Comparison of ENCODE assay signal across 8 cellular contexts in genomic region chr12:52147367-52147972, GRCh38. TPM values are rescaled to one million over a fixed set of nuclear protein-coding genes. Genes with fewer than 3 reads are reported as not detected.
DNase-seq lines count a peak whose midpoint lies in the region; ATAC-seq and TF ChIP-seq lines count a peak whose summit lies in the region.

No MANE protein-coding gene starts in this region.

- DNase-seq in ELF-1 (ENCODE audit: low read depth, low spot score) (peak; percentile 81), foreskin melanocyte (peak; percentile 81), sciatic nerve (ENCODE audit: low spot score) (peak; percentile 87), pons (ENCODE audit: low spot score) (no peak), NAMALWA (ENCODE audit: low spot score) (no peak)

- intact Hi-C loops in sciatic nerve (cut with DNase I) = no loop called here

- ATAC-seq in SK-N-SH treated with all-trans-retinoic acid at 6 μM for 48 hours = peak; percentile 87
- peak; percentile 89 for ATAC-seq in sciatic nerve
- no peak for ATAC-seq in GM19328 (IDR thresholded peaks at IDR 0.05; ENCODE audit: unreplicated experiment)
- no peak for ATAC-seq in GM19467 (IDR thresholded peaks at IDR 0.05; ENCODE audit: unreplicated experiment)

TF ChIP-seq in SK-N-SH treated with all-trans-retinoic acid at 6 μM for 48 hours, 23 proteins besides CTCF, POLR2A, EP300 and RAD21:
- no peak for TF ChIP-seq BACH2 (CRISPR knock-in tag; IDR thresholded peaks at IDR 0.05; ENCODE audit: borderline replicate concordance)
- TF ChIP-seq, protein P1, sequence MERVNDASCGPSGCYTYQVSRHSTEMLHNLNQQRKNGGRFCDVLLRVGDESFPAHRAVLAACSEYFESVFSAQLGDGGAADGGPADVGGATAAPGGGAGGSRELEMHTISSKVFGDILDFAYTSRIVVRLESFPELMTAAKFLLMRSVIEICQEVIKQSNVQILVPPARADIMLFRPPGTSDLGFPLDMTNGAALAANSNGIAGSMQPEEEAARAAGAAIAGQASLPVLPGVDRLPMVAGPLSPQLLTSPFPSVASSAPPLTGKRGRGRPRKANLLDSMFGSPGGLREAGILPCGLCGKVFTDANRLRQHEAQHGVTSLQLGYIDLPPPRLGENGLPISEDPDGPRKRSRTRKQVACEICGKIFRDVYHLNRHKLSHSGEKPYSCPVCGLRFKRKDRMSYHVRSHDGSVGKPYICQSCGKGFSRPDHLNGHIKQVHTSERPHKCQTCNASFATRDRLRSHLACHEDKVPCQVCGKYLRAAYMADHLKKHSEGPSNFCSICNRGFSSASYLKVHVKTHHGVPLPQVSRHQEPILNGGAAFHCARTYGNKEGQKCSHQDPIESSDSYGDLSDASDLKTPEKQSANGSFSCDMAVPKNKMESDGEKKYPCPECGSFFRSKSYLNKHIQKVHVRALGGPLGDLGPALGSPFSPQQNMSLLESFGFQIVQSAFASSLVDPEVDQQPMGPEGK (CRISPR knock-in tag; IDR thresholded peaks at IDR 0.05; ENCODE audit: borderline replicate concordance) = peak; percentile 63; the same call in 1 of the 2 replicates

RNA-seq across cellular contexts. Expression of gene KRT80, which starts 44.3 kb away (rescaled TPM):
- 0.13 TPM for total RNA-seq in sciatic nerve

Comparison
In these comparisons a context has a peak if more than half of its experiments do, and no peak if none do; other contexts are left out.
1. DNase-seq: peak in ELF-1 (single experiment), foreskin melanocyte (single experiment) and sciatic nerve (single experiment); none in pons (single experiment) and NAMALWA (single experiment).
2. ATAC-seq: peak in SK-N-SH treated with all-trans-retinoic acid at 6 μM for 48 hours (single experiment) and sciatic nerve (single experiment); none in GM19328 (single experiment) and GM19467 (single experiment).